8 cellular contexts compared by ENCODE assay signal in genomic region chr22:19480173-19480568, GRCh38. TPM values are rescaled to one million over a fixed set of nuclear protein-coding genes. Genes with fewer than 3 reads are reported as not detected.
DNase-seq lines count a peak whose midpoint lies in the region; ATAC-seq and TF ChIP-seq lines count a peak whose summit lies in the region.

No MANE protein-coding gene starts in this region.

- peak; percentile 5 for DNase-seq in activated gamma-delta T cell treated with anti-CD3 and anti-CD28 coated beads, Interleukin-2, amount 50 U/mL, for 16 hours (ENCODE audit: low read depth)
- no peak for DNase-seq in activated gamma-delta T cell treated with Interleukin-2 at 50 U/mL for 16 hours
- no peak for DNase-seq in WTC11 (ENCODE audit: low spot score)
- DNase-seq in immature natural killer cell, result no peak
- DNase-seq in testis, result no peak
- no peak for DNase-seq in NCI-H510A (lab: John Stamatoyannopoulos, UW)
- no peak for DNase-seq in SIG-M5 treated with dmso at 0.1 percent for 504 hours (lab: John Stamatoyannopoulos, UW; ENCODE audit: unreplicated experiment)
- no peak for DNase-seq in NCI-H345 treated with DMSO at 0.1 percent for 48 hours (lab: John Stamatoyannopoulos, UW; ENCODE audit: unreplicated experiment)

- no peaks in the 10 kb centered on the region for H3K27me3 Mint-ChIP-seq in WTC11 (ENCODE audit: low read depth)
- peaks cover 5 to 7% (median 6%) of the 10 kb centered on the region in 3 donors for H3K27me3 Mint-ChIP-seq in immature natural killer cell (ENCODE audit: low read depth in 3 of 3)

- no peaks in the 10 kb centered on the region for H3K9me3 ChIP-seq in testis

- TF ChIP-seq POLR2A in testis (IDR thresholded peaks at IDR 0.05), result no peak

- peak overlapping the region in 1 of 2 donors; percentile 99 for H3K27ac ChIP-seq in testis

- no peak for TF ChIP-seq CTCF in WTC11 (IDR thresholded peaks at IDR 0.05)
- TF ChIP-seq CTCF in testis (IDR thresholded peaks at IDR 0.05), result no peak

- H3K4me3 Mint-ChIP-seq in WTC11, result peak overlapping the region; percentile 96
- H3K4me3 Mint-ChIP-seq in immature natural killer cell, result peak overlapping the region; percentile 70 to 96 (median 90)

- H3K4me3 ChIP-seq in testis, result peak overlapping the region; percentile 77 to 86

- no peaks in the 10 kb centered on the region for H3K27me3 ChIP-seq in testis

- H3K36me3 Mint-ChIP-seq in WTC11 (peaks cover 26% of the 10 kb centered on the region), immature natural killer cell (no peaks in the 10 kb centered on the region)

- intact Hi-C loops in testis (cut with DNase I; ENCODE audit: low total_unique reads), result no loop called here

- H3K27ac Mint-ChIP-seq in WTC11, result peak overlapping the region; percentile 99
- H3K27ac Mint-ChIP-seq in immature natural killer cell, result peak overlapping the region in 2 of 6 donors; percentile 33 to 100

- peaks cover 28% of the 10 kb centered on the region for H3K4me1 ChIP-seq in testis

- no peaks in the 10 kb centered on the region for H3K36me3 ChIP-seq in testis (ENCODE audit: low read depth, missing control alignments)

- CTCF ChIA-PET in WTC11 (lab: Charles Lee), result interaction anchor here (0.7 to 2.9 kb wide), 12 partner anchors 14 to 336 kb away, joined by 3 to 18 read pairs (median 4); partner anchors contain the start of gene ESS2

- H3K9me3 Mint-ChIP-seq in WTC11, result no peaks in the 10 kb centered on the region
- H3K9me3 Mint-ChIP-seq in immature natural killer cell, result no peaks in the 10 kb centered on the region

- ATAC-seq in WTC11, result no peak

- POLR2A ChIA-PET in WTC11 (lab: Charles Lee), result interaction anchor here (0.6 to 1.0 kb wide), 5 partner anchors 21 to 182 kb away, joined by 3 to 5 read pairs (median 4); partner anchors contain the start of genes C22orf39 and HIRA

- H3K4me1 Mint-ChIP-seq in WTC11, result peaks cover 23% of the 10 kb centered on the region
- peaks cover 29 to 39% of the 10 kb centered on the region in 2 donors for H3K4me1 Mint-ChIP-seq in immature natural killer cell

- 2% methylated on average over 12 to 15 of the region's 15 CpGs for WGBS in testis, 2 donors

TF ChIP-seq in WTC11, 78 proteins besides CTCF, POLR2A, EP300 and RAD21:
- TF ChIP-seq EMX1 (CRISPR knock-in tag; IDR thresholded peaks at IDR 0.05), result no peak
- no peak for TF ChIP-seq ZNF512 (CRISPR knock-in tag; IDR thresholded peaks at IDR 0.05; ENCODE audit: borderline replicate concordance)
- no peak for TF ChIP-seq MAX (CRISPR knock-in tag; IDR thresholded peaks at IDR 0.05)
- no peak for TF ChIP-seq ZNF263 (CRISPR knock-in tag; IDR thresholded peaks at IDR 0.05; ENCODE audit: low read depth)
- no peak for TF ChIP-seq ZSCAN18 (CRISPR knock-in tag; IDR thresholded peaks at IDR 0.05)
- TF ChIP-seq ATF1 (CRISPR knock-in tag; IDR thresholded peaks at IDR 0.05), result no peak

RNA-seq across cellular contexts. Expression of gene CDC45, which starts 0.5 kb away (rescaled TPM):
- 34.4 to 38.1 TPM (median 35.0 TPM) in 3 replicates for total RNA-seq in WTC11 (2021)
- polyA plus RNA-seq in immature natural killer cell, result 1 to 10 TPM in 2 of 3 donors, not detected in 1; 3.1 to 3.5 TPM
- 10 to 100 TPM; 38.8 to 43.7 TPM for total RNA-seq in testis
- polyA plus RNA-seq in testis (ENCODE audit: insufficient read depth, low read depth, low replicate concordance), result 47.2 TPM

RNA-seq across cellular contexts. Expression of gene UFD1, which starts 1.2 kb away (rescaled TPM):
- total RNA-seq in WTC11 (2021) (49.6 to 57.9 TPM (median 49.9 TPM) in 3 replicates), testis (10 to 100 TPM; 46.1 to 54.5 TPM)
- polyA plus RNA-seq in immature natural killer cell (100 to 1,000 TPM; 106 to 176 (median 142) TPM), testis (ENCODE audit: insufficient read depth, low read depth, low replicate concordance) (86.6 TPM)

RNA-seq across cellular contexts. Expression of gene C22orf39, which starts 32.7 kb away (rescaled TPM):
- total RNA-seq in WTC11 (2021) (26.5 to 34.4 TPM (median 32.8 TPM) in 3 replicates), testis (10 to 100 TPM; 60.9 to 64.1 TPM)
- polyA plus RNA-seq in immature natural killer cell (10 to 100 TPM; 67.8 to 75.5 (median 71.0) TPM), testis (ENCODE audit: insufficient read depth, low read depth, low replicate concordance) (38.7 TPM)

RNA-seq across cellular contexts. Expression of gene CLDN5, which starts 44.0 kb away (rescaled TPM):
- total RNA-seq in WTC11 (2021), result 1.0 to 1.9 TPM (median 1.5 TPM) in 3 replicates
- polyA plus RNA-seq in immature natural killer cell, result 1 to 10 TPM in 1 of 3 donors, under 1 TPM in 1, not detected in 1; 0.46 to 3.6 TPM
- 10 to 100 TPM; 29.2 to 42.0 TPM for total RNA-seq in testis
- polyA plus RNA-seq in testis (ENCODE audit: insufficient read depth, low read depth, low replicate concordance), result 10.4 TPM

RNA-seq across cellular contexts. Expression of gene MRPL40, which starts 47.8 kb away (rescaled TPM):
- 15.7 to 19.2 TPM (median 18.2 TPM) in 3 replicates for total RNA-seq in WTC11 (2021)
- 10 to 100 TPM; 64.7 to 85.1 (median 77.9) TPM for polyA plus RNA-seq in immature natural killer cell
- total RNA-seq in testis, result 10 to 100 TPM; 28.9 to 29.2 TPM
- polyA plus RNA-seq in testis (ENCODE audit: insufficient read depth, low read depth, low replicate concordance), result 53.8 TPM
